ENCODE assay signal across 28 cellular contexts in genomic region chr11:109583996-109584395, GRCh38.
"Had no signal": no experiment of that assay in that cellular context is flagged by ENCODE, and none has a peak within 500 bp of the region (broad histone marks: within the 10 kb centered on the region; RNA-seq: fewer than 3 reads in every experiment).

No MANE protein-coding gene starts in this region.

- H3K4me3 ChIP-seq: hepatocyte, left ventricle myocardium inferior, lung, mucosa of descending colon, ovary, right atrium auricular region, right lobe of liver, skin epidermis, stomach, testis, thyroid gland, transverse colon, upper lobe of left lung, vagina had no signal

- H3K27ac Mint-ChIP-seq: memory B cell; naive thymus-derived CD4-positive, alpha-beta T cell; natural killer cell treated with Interleukin-12 subunit alpha and Interleukin-12 subunit beta and Interleukin-15 and Interleukin-18, amount 100 ng/mL, for 72 hours; progenitor cell of endocrine pancreas; stimulated activated naive B cell treated with anti-CD40 and anti-IgM and Interleukin-4, amounts not matched to agents 10 μg/mL and 1 μg/mL and 100 μg/mL, for 72 hours had no signal

- ATAC-seq: mucosa of descending colon; naive thymus-derived CD4-positive, alpha-beta T cell; natural killer cell treated with Interleukin-12 subunit alpha and Interleukin-12 subunit beta and Interleukin-15 and Interleukin-18, amount 100 ng/mL, for 72 hours; right lobe of liver; stimulated activated naive B cell treated with anti-CD40 and anti-IgM and Interleukin-4, amounts not matched to agents 10 μg/mL and 1 μg/mL and 100 μg/mL, for 72 hours; stimulated activated naive CD8-positive, alpha-beta T cell treated with anti-CD3 and anti-CD28 coated beads, Interleukin-15, Interleukin-2, amounts not matched to agents 100 U/mL and 50 U/mL, for 24 hours had no signal

- H3K4me2 ChIP-seq: hepatocyte had no signal

- H3K27ac ChIP-seq: hepatocyte, left ventricle myocardium inferior, ovary, right atrium auricular region, right lobe of liver, skin epidermis, stomach, testis, thyroid gland, transverse colon, upper lobe of left lung, vagina had no signal

- H3K9me3 ChIP-seq: left ventricle myocardium inferior, mucosa of descending colon, ovary, right atrium auricular region, right lobe of liver, stomach, testis, thyroid gland, transverse colon, upper lobe of left lung, vagina had no signal

- H3K4me3 Mint-ChIP-seq: memory B cell; naive thymus-derived CD4-positive, alpha-beta T cell; natural killer cell treated with Interleukin-12 subunit alpha and Interleukin-12 subunit beta and Interleukin-15 and Interleukin-18, amount 100 ng/mL, for 72 hours; neural crest cell; stimulated activated naive B cell treated with anti-CD40 and anti-IgM and Interleukin-4, amounts not matched to agents 10 μg/mL and 1 μg/mL and 100 μg/mL, for 72 hours had no signal

- H3K27me3 ChIP-seq: hepatocyte, ovary, right atrium auricular region, right lobe of liver, stomach, testis, thyroid gland, transverse colon, upper lobe of left lung, vagina had no signal

- H3K36me3 Mint-ChIP-seq: memory B cell; naive thymus-derived CD4-positive, alpha-beta T cell; natural killer cell treated with Interleukin-12 subunit alpha and Interleukin-12 subunit beta and Interleukin-15 and Interleukin-18, amount 100 ng/mL, for 72 hours; stimulated activated naive B cell treated with anti-CD40 and anti-IgM and Interleukin-4, amounts not matched to agents 10 μg/mL and 1 μg/mL and 100 μg/mL, for 72 hours had no signal

- H3K36me3 ChIP-seq: left ventricle myocardium inferior, ovary, right atrium auricular region, right lobe of liver, stomach, thyroid gland, transverse colon, upper lobe of left lung, vagina had no signal

- H3K27me3 Mint-ChIP-seq: memory B cell; natural killer cell treated with Interleukin-12 subunit alpha and Interleukin-12 subunit beta and Interleukin-15 and Interleukin-18, amount 100 ng/mL, for 72 hours; progenitor cell of endocrine pancreas; stimulated activated naive B cell treated with anti-CD40 and anti-IgM and Interleukin-4, amounts not matched to agents 10 μg/mL and 1 μg/mL and 100 μg/mL, for 72 hours had no signal

- H3K9me3 Mint-ChIP-seq: natural killer cell treated with Interleukin-12 subunit alpha and Interleukin-12 subunit beta and Interleukin-15 and Interleukin-18, amount 100 ng/mL, for 72 hours; neural crest cell had no signal

- H2AFZ ChIP-seq: hepatocyte had no signal

- DNase-seq: islet precursor cell; left ventricle myocardium inferior; midbrain; mucosa of descending colon; naive thymus-derived CD4-positive, alpha-beta T cell; nucleus accumbens; ovary; right lobe of liver; stimulated activated CD4-positive, alpha-beta T cell treated with anti-CD3 and anti-CD28 coated beads, Interleukin-12 subunit alpha, Interleukin-12 subunit beta, amount 100 ng/mL, for 4 hours; stimulated activated CD4-positive, alpha-beta T cell treated with anti-CD3 and anti-CD28 coated beads, Interleukin-15, amount 100 ng/mL, for 24 hours; stimulated activated CD4-positive, alpha-beta T cell treated with anti-CD3 and anti-CD28 coated beads, Interleukin-2, amount 100 ng/mL, for 24 hours; stimulated activated CD4-positive, alpha-beta T cell treated with anti-CD3 and anti-CD28 coated beads, Interleukin-4, amount 100 ng/mL, for 1 hour; stimulated activated naive B cell treated with anti-CD40 and anti-IgM and Interleukin-4, amounts not matched to agents 10 μg/mL and 1 μg/mL and 100 μg/mL, for 72 hours; stimulated activated naive CD8-positive, alpha-beta T cell treated with anti-CD3 and anti-CD28 coated beads, Interleukin-15, Interleukin-2, amounts not matched to agents 100 U/mL and 50 U/mL, for 24 hours; stomach; testis; thyroid gland; transverse colon; upper lobe of left lung had no signal

- H3K4me1 ChIP-seq: left ventricle myocardium inferior, right atrium auricular region, right lobe of liver, stomach, testis, thyroid gland, transverse colon, upper lobe of left lung, vagina had no signal

- H3K4me1 Mint-ChIP-seq: memory B cell; naive thymus-derived CD4-positive, alpha-beta T cell; neural crest cell; stimulated activated naive B cell treated with anti-CD40 and anti-IgM and Interleukin-4, amounts not matched to agents 10 μg/mL and 1 μg/mL and 100 μg/mL, for 72 hours had no signal
